ENCODE assay signal across 18 cellular contexts in the genomic region with DNA sequence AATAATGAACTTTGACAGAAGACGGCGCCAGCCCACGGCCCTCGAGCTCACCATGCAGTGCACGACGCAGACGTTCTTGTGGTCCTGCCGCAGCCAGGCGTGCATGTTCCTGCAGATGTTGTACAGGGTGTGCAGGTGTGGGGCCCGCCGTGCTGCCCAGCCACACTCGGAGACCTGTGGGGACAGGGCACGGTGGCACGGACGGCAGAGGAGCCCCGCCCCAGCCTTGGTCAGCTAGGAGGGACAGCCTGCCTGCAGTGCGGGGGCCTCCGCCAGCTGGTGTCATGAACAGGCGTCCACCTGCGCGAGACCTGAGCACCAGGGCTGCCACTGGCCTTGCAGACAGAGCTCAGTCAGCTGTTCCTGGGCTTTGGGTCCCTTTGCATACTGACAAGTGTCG. TPM values are rescaled to one million over a fixed set of nuclear protein-coding genes. Genes with fewer than 3 reads are reported as not detected.
DNase-seq lines count a peak whose midpoint lies in the region; ATAC-seq, FAIRE-seq and TF ChIP-seq lines count a peak whose summit lies in the region.
"Had no signal": no experiment of that assay in that cellular context is flagged by ENCODE, and none has a peak within 500 bp of the region (broad histone marks: within the 10 kb centered on the region; RNA-seq: fewer than 3 reads in every experiment).

No MANE protein-coding gene starts in this region.

- peaks cover 90% of the 10 kb centered on the region; the same call in 2 of the 3 replicates for H3K36me3 ChIP-seq in K562 (ENCODE audit: control insufficient read depth, insufficient read depth, low read length)

- no peak for ATAC-seq in K562

- DNase-seq in activated naive CD4-positive, alpha-beta T cell (lab: John Stamatoyannopoulos, UW): no peak
- DNase-seq in K562 (ENCODE audit: extremely low read depth in 1 of 4, low spot score in 3 of 4): no peak
- DNase-seq in retina: peak; percentile 13
- no peak for DNase-seq in D341Med (ENCODE audit: low spot score)
- no peak for DNase-seq in progenitor cell of endocrine pancreas (ENCODE audit: low spot score, unreplicated experiment)
- DNase-seq: C1 segment of cervical spinal cord; Calu3; CD4-positive, alpha-beta memory T cell; COR-L47; DMS153; DND-41; GM23248; H7; HCEC 1CT had no signal

- H3K9me1 ChIP-seq in K562 (ENCODE audit: control insufficient read depth, insufficient read depth, low read length): no peaks in the 10 kb centered on the region

- FAIRE-seq in K562 (lab: Jason Lieb, UNC): no peak
- FAIRE-seq: G401.6, GM19239, H1 had no signal

- H3K9me3 Mint-ChIP-seq in activated naive CD4-positive, alpha-beta T cell treated with anti-CD3 and anti-CD28 coated beads, Interleukin-2, amount 50 U/mL, for 24 hours: no peaks in the 10 kb centered on the region
- no peaks in the 10 kb centered on the region for H3K9me3 Mint-ChIP-seq in progenitor cell of endocrine pancreas (ENCODE audit: low read depth)

- intact Hi-C loops in K562 (cut with micrococcal nuclease): no loop called here

- H4K20me1 ChIP-seq in K562 (replicated peaks; ENCODE audit: control insufficient read depth, insufficient read depth, low read length): no peaks in the 10 kb centered on the region

- TF ChIP-seq POLR2A in K562 (conservative IDR thresholded peaks at IDR 0.05): no peak

- H2AFZ ChIP-seq in K562 (ENCODE audit: low read depth, low read length): no peak overlapping the region
- H2AFZ ChIP-seq: GM23248 had no signal

- peaks cover 28% of the 10 kb centered on the region for H3K4me1 Mint-ChIP-seq in activated naive CD4-positive, alpha-beta T cell treated with anti-CD3 and anti-CD28 coated beads, Interleukin-2, amount 50 U/mL, for 24 hours
- no peaks in the 10 kb centered on the region for H3K4me1 Mint-ChIP-seq in progenitor cell of endocrine pancreas (ENCODE audit: low read depth)

- H3K36me3 Mint-ChIP-seq in activated naive CD4-positive, alpha-beta T cell treated with anti-CD3 and anti-CD28 coated beads, Interleukin-2, amount 50 U/mL, for 24 hours: peaks cover 4% of the 10 kb centered on the region
- H3K36me3 Mint-ChIP-seq in progenitor cell of endocrine pancreas (ENCODE audit: insufficient read depth): peaks cover 14% of the 10 kb centered on the region

- no peaks in the 10 kb centered on the region for H3K27me3 Mint-ChIP-seq in activated naive CD4-positive, alpha-beta T cell treated with anti-CD3 and anti-CD28 coated beads, Interleukin-2, amount 50 U/mL, for 24 hours
- H3K27me3 Mint-ChIP-seq in progenitor cell of endocrine pancreas: no peaks in the 10 kb centered on the region
- H3K27me3 Mint-ChIP-seq: CD4-positive, alpha-beta memory T cell had no signal

- no TSS peak for BruUV-seq in K562 (replicated peaks; lab: Mats Ljungman, UMichigan)

- peaks cover 0 to 7% of the 10 kb centered on the region in 2 experiments; a peak in 1 of 5 replicates for H3K4me1 ChIP-seq in K562 (replicated peaks in 1 of 2; ENCODE audit: control insufficient read depth in 2 of 2, insufficient read depth in 2 of 2, low read length in 2 of 2)

- POLR2A ChIA-PET in K562 (lab: Yijun Ruan, JAX): no interaction called here

- peak overlapping the region; percentile 55 for H3K27ac Mint-ChIP-seq in activated naive CD4-positive, alpha-beta T cell treated with anti-CD3 and anti-CD28 coated beads, Interleukin-2, amount 50 U/mL, for 24 hours
- no peak overlapping the region for H3K27ac Mint-ChIP-seq in progenitor cell of endocrine pancreas

- no peak overlapping the region for H3K9ac ChIP-seq in K562 (ENCODE audit: insufficient read depth in 1 of 2, low read depth in 2 of 2, low read length in 2 of 2)
- H3K9ac ChIP-seq: GM23248 had no signal

- in situ Hi-C loops in K562 (cut with MboI): no loop called here

- no peak overlapping the region for H3K4me3 ChIP-seq in K562
- H3K4me3 ChIP-seq: GM23248 had no signal

- no peak for TF ChIP-seq EP300 in K562 (IDR thresholded peaks at IDR 0.05; ENCODE audit: low read length)

- no peaks in the 10 kb centered on the region for H3K27me3 ChIP-seq in K562 (ENCODE audit: control insufficient read depth in 2 of 2, insufficient read depth in 2 of 2, low read length in 2 of 2)

- CTCF ChIA-PET in K562 (lab: Yijun Ruan, JAX; ENCODE audit: low intra/inter-chr PET ratio): no interaction called here

- WGBS in K562 (ENCODE audit: insufficient coverage, low coverage, missing lambda C conversion rate): 97% methylated on average over 19 of the region's 22 CpGs

- TF ChIP-seq RAD21 in K562 (CRISPR knock-in tag; conservative IDR thresholded peaks at IDR 0.05 in 1 of 2, IDR thresholded peaks at IDR 0.05 in 1 of 2): no peak

- peaks cover 4% of the 10 kb centered on the region for H3K9me3 ChIP-seq in K562 (replicated peaks; ENCODE audit: control insufficient read depth, insufficient read depth, low read depth, low read length)

- no peak overlapping the region for H3K27ac ChIP-seq in K562 (ENCODE audit: extremely low read depth, low read depth, low read length)
- H3K27ac ChIP-seq: GM23248 had no signal

- H3K4me3 Mint-ChIP-seq in activated naive CD4-positive, alpha-beta T cell treated with anti-CD3 and anti-CD28 coated beads, Interleukin-2, amount 50 U/mL, for 24 hours: no peak overlapping the region
- H3K4me3 Mint-ChIP-seq in progenitor cell of endocrine pancreas (ENCODE audit: low read depth): no peak overlapping the region
- H3K4me3 Mint-ChIP-seq: CD4-positive, alpha-beta memory T cell had no signal

- TF ChIP-seq CTCF in K562 (IDR thresholded peaks at IDR 0.05 in 2 of 3, conservative IDR thresholded peaks at IDR 0.05 in 1 of 3; ENCODE audit: insufficient read depth in 2 of 3, low read depth in 1 of 3, low read length in 3 of 3) (no peak), progenitor cell of endocrine pancreas (IDR thresholded peaks at IDR 0.05; ENCODE audit: unreplicated experiment) (no peak)

- H3K4me2 ChIP-seq in K562 (ENCODE audit: insufficient read depth, low read length): no peak overlapping the region

- H3K79me2 ChIP-seq in K562 (ENCODE audit: control insufficient read depth, insufficient read depth, low read length): no peaks in the 10 kb centered on the region

RNA-seq across cellular contexts. Expression of a gene that starts 49.5 kb away (rescaled TPM):
- 336 and 571 TPM in 2 replicates for total RNA-seq in K562 (2011; cell fraction: chromatin; rRNA removed; ENCODE audit: low replicate concordance)
- total RNA-seq in K562 (2011; cell fraction: nucleolus; rRNA removed): 202 and 228 TPM in 2 replicates
- total RNA-seq in K562 (2011; cell fraction: nucleoplasm; rRNA removed): 235 and 247 TPM in 2 replicates
- total RNA-seq in K562 (2014; rRNA removed): 102 and 105 TPM in 2 replicates
- total RNA-seq in K562 (2014; rRNA removed; fragmentation: Illumina TruSeq; extraction: Trizol): 10.4 and 12.6 TPM in 2 replicates
- 28.4 and 35.4 TPM in 2 replicates for total RNA-seq in K562 (2015; rRNA removed; fragmentation: Illumina TruSeq; extraction: Trizol)
- total RNA-seq in K562 (2021): 94.1 and 101 TPM in 2 replicates
- 14.9 and 22.4 TPM in 2 replicates for polyA plus RNA-seq in K562 (2011; rRNA removed)
- 17.2 and 40.3 TPM in 2 replicates for polyA plus RNA-seq in K562 (2011; cell fraction: cytosol; rRNA removed)
- 79.9 and 106 TPM in 2 replicates for polyA plus RNA-seq in K562 (2011; cell fraction: nucleus; rRNA removed)
- polyA plus RNA-seq in K562 (2012): 48.5 and 55.0 TPM in 2 replicates
- polyA plus RNA-seq in K562 (2014; fragmentation: Illumina TruSeq; extraction: Trizol): 16.2 and 38.2 TPM in 2 replicates
- 1 to 10 TPM; 1.3 to 2.1 TPM for polyA plus RNA-seq in K562 (2014; fragmentation: Nextera tagmentation; extraction: Ambion mirVana)
- 51.9 and 83.2 TPM in 2 replicates for polyA plus RNA-seq in K562 (2014; rRNA removed)
- polyA minus RNA-seq in K562 (2011; rRNA and poly(A)+ RNA removed): 51.4 and 78.3 TPM in 2 replicates
- 37.3 and 39.5 TPM in 2 replicates for polyA minus RNA-seq in K562 (2011; cell fraction: cytosol; rRNA and poly(A)+ RNA removed)
- 43.2 and 50.9 TPM in 2 replicates for polyA minus RNA-seq in K562 (2011; cell fraction: nucleus; rRNA and poly(A)+ RNA removed)
- total RNA-seq in progenitor cell of endocrine pancreas: 116 and 119 TPM in 2 replicates

RNA-seq across cellular contexts. Expression of a gene that starts 49.6 kb away (rescaled TPM):
- total RNA-seq in K562 (2011; cell fraction: chromatin; rRNA removed; ENCODE audit: low replicate concordance): 55.5 and 132 TPM in 2 replicates
- 80.9 and 84.2 TPM in 2 replicates for total RNA-seq in K562 (2011; cell fraction: nucleolus; rRNA removed)
- total RNA-seq in K562 (2011; cell fraction: nucleoplasm; rRNA removed): 71.0 and 82.0 TPM in 2 replicates
- 14.9 and 17.7 TPM in 2 replicates for total RNA-seq in K562 (2014; rRNA removed)
- total RNA-seq in K562 (2014; rRNA removed; fragmentation: Illumina TruSeq; extraction: Trizol): 2.4 and 3.7 TPM in 2 replicates
- total RNA-seq in K562 (2015; rRNA removed; fragmentation: Illumina TruSeq; extraction: Trizol): 9.4 and 9.5 TPM in 2 replicates
- 13.8 and 16.9 TPM in 2 replicates for total RNA-seq in K562 (2021)
- 11.4 and 28.9 TPM in 2 replicates for polyA plus RNA-seq in K562 (2011; rRNA removed)
- polyA plus RNA-seq in K562 (2011; cell fraction: cytosol; rRNA removed): 31.2 and 37.1 TPM in 2 replicates
- polyA plus RNA-seq in K562 (2011; cell fraction: nucleus; rRNA removed): 373 and 570 TPM in 2 replicates
- polyA plus RNA-seq in K562 (2012): 18.3 and 42.2 TPM in 2 replicates
- polyA plus RNA-seq in K562 (2014; fragmentation: Illumina TruSeq; extraction: Trizol): 8.5 and 21.5 TPM in 2 replicates
- polyA plus RNA-seq in K562 (2014; fragmentation: Nextera tagmentation; extraction: Ambion mirVana): under 1 TPM; 0.13 to 0.18 TPM
- 22.5 and 30.9 TPM in 2 replicates for polyA plus RNA-seq in K562 (2014; rRNA removed)
- polyA minus RNA-seq in K562 (2011; rRNA and poly(A)+ RNA removed): 7.2 and 7.6 TPM in 2 replicates
- 8.2 and 14.5 TPM in 2 replicates for polyA minus RNA-seq in K562 (2011; cell fraction: cytosol; rRNA and poly(A)+ RNA removed)
- 27.3 and 30.2 TPM in 2 replicates for polyA minus RNA-seq in K562 (2011; cell fraction: nucleus; rRNA and poly(A)+ RNA removed)
- total RNA-seq in progenitor cell of endocrine pancreas: 29.1 and 30.6 TPM in 2 replicates

RNA-seq across cellular contexts. Expression of a gene that starts 56.7 kb away (rescaled TPM):
- 1.1 and 1.5 TPM in 2 replicates for total RNA-seq in K562 (2011; cell fraction: chromatin; rRNA removed; ENCODE audit: low replicate concordance)
- 0.92 and 1.3 TPM in 2 replicates for total RNA-seq in K562 (2011; cell fraction: nucleolus; rRNA removed)
- 0.61 and 0.73 TPM in 2 replicates for total RNA-seq in K562 (2011; cell fraction: nucleoplasm; rRNA removed)
- 0.61 and 1.00 TPM in 2 replicates for total RNA-seq in K562 (2014; rRNA removed)
- total RNA-seq in K562 (2014; rRNA removed; fragmentation: Illumina TruSeq; extraction: Trizol): not detected in 2 replicates
- 0.07 and 0.23 TPM in 2 replicates for total RNA-seq in K562 (2015; rRNA removed; fragmentation: Illumina TruSeq; extraction: Trizol)
- total RNA-seq in K562 (2021): 2.1 and 3.3 TPM in 2 replicates
- 0.17 and 0.23 TPM in 2 replicates for polyA plus RNA-seq in K562 (2011; rRNA removed)
- polyA plus RNA-seq in K562 (2011; cell fraction: cytosol; rRNA removed): 0.04 and 0.33 TPM in 2 replicates
- 1.2 and 4.9 TPM in 2 replicates for polyA plus RNA-seq in K562 (2011; cell fraction: nucleus; rRNA removed)
- 0.50 and 1.6 TPM in 2 replicates for polyA plus RNA-seq in K562 (2012)
- 0.12 and 0.21 TPM in 2 replicates for polyA plus RNA-seq in K562 (2014; fragmentation: Illumina TruSeq; extraction: Trizol)
- polyA plus RNA-seq in K562 (2014; fragmentation: Nextera tagmentation; extraction: Ambion mirVana): under 1 TPM in 1 of 2 experiments, not detected in 1; 0.03 TPM
- 0.55 and 1.3 TPM in 2 replicates for polyA plus RNA-seq in K562 (2014; rRNA removed)
- 0.18 TPM in 1 of 2 replicates, not detected in the other for polyA minus RNA-seq in K562 (2011; rRNA and poly(A)+ RNA removed)
- polyA minus RNA-seq in K562 (2011; cell fraction: cytosol; rRNA and poly(A)+ RNA removed): 2.2 TPM in 1 of 2 replicates, not detected in the other
- polyA minus RNA-seq in K562 (2011; cell fraction: nucleus; rRNA and poly(A)+ RNA removed): 0.27 TPM in 1 of 2 replicates, not detected in the other
- total RNA-seq in progenitor cell of endocrine pancreas: 1.4 and 2.0 TPM in 2 replicates
- total RNA-seq: GM23248 had no signal
- polyA plus RNA-seq: GM23248 had no signal
